In the genomic region with DNA sequence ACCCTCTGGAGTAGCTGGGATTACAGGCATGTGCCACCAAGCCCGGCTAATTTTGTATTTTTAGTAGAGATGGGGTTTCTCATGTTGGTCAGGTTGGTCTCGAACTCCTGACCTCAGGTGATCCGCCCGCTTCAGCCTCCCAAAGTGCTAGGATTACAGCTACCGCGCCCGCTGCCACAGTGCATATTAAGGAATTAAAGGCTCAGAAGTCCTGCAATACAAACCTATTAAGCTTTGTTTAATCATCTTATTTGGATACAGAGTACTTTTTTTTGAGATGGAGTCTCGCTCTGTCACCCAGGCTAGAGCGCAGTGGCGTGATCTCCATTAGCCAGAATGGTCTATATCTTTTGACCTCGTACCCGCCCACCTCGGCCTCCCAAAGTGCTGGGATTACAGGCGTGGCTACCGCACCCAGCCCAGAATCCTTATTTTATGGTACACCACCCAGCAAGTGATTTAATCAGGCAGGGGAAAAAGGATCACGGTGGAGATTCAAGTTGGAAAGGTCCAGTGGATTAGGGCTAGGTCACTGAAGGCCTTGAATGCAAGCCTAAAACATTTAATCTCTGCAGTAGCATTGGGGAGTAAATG, we compare ENCODE assay signal across 1 cellular context.
TF ChIP-seq lines count a peak whose summit lies in the region.

No MANE protein-coding gene starts in this region.

TF ChIP-seq in HepG2, 621 proteins besides CTCF, POLR2A, EP300 and RAD21:
- 0 out of 2 replicates have a peak, but pooled peaks have one; percentile 27 for TF ChIP-seq ZBTB10 (CRISPR knock-in tag; IDR thresholded peaks at IDR 0.05; ENCODE audit: borderline replicate concordance)
- 0 out of 2 replicates have a peak, but pooled peaks have one; percentile 8 for TF ChIP-seq SALL2 (CRISPR knock-in tag; IDR thresholded peaks at IDR 0.05)
- 0 out of 2 replicates have a peak, but pooled peaks have one; percentile 7 for TF ChIP-seq ZNF143 (CRISPR knock-in tag; IDR thresholded peaks at IDR 0.05)
- TF ChIP-seq ZEB1 (IDR thresholded peaks at IDR 0.05; ENCODE audit: insufficient replicate concordance, low read depth): peak; percentile 15
- 0 out of 2 replicates have a peak, but pooled peaks have one; percentile 2 for TF ChIP-seq IKZF5 (CRISPR knock-in tag; IDR thresholded peaks at IDR 0.05)
